9 cellular contexts compared by ENCODE assay signal in genomic region chr12:106118-106561, GRCh38. TPM values are rescaled to one million over a fixed set of nuclear protein-coding genes. Genes with fewer than 3 reads are reported as not detected.
DNase-seq lines count a peak whose midpoint lies in the region; ATAC-seq and TF ChIP-seq lines count a peak whose summit lies in the region.
"Had no signal": no experiment of that assay in that cellular context is flagged by ENCODE, and none has a peak within 500 bp of the region (broad histone marks: within the 10 kb centered on the region; RNA-seq: fewer than 3 reads in every experiment).

No MANE protein-coding gene starts in this region.

- no peaks in the 10 kb centered on the region for H3K9me2 ChIP-seq in OCI-LY7 (ENCODE audit: insufficient read depth, low read length)

- no peaks in the 10 kb centered on the region for H4K20me1 ChIP-seq in OCI-LY7 (ENCODE audit: insufficient read depth, low read length)

- H3K4me1 ChIP-seq in OCI-LY7 (ENCODE audit: insufficient read depth, low read length, poor library complexity, severe bottlenecking) = peaks cover 75% of the 10 kb centered on the region
- H3K4me1 ChIP-seq in ovary (ENCODE audit: insufficient read depth) = no peaks in the 10 kb centered on the region

- peak; percentile 67 for TF ChIP-seq CTCF in OCI-LY7 (conservative IDR thresholded peaks at IDR 0.05; ENCODE audit: low read length)
- TF ChIP-seq CTCF in ovary (IDR thresholded peaks at IDR 0.05) = no peak

- peak overlapping the region; percentile 9 for H3K4me3 ChIP-seq in OCI-LY7 (ENCODE audit: low read depth, low read length, poor library complexity, severe bottlenecking)
- no peak overlapping the region for H3K4me3 ChIP-seq in ovary
- H3K4me3 ChIP-seq: thoracic aorta had no signal

- intact Hi-C loops in left ventricle myocardium superior (cut with micrococcal nuclease) (no loop called here), Right ventricle myocardium inferior (cut with DNase I) (loop anchor here (5.0 kb wide), 1 partner anchor 81 kb away; no protein-coding TSS in a partner anchor), OCI-LY7 (cut with micrococcal nuclease; ENCODE audit: unreplicated experiment) (loop anchor here (1.0 kb wide), 1 partner anchor 47 kb away; no protein-coding TSS in a partner anchor), sciatic nerve (cut with DNase I) (no loop called here), ovary (cut with DNase I) (no loop called here)

- BruUV-seq in OCI-LY7 (replicated peaks; lab: Mats Ljungman, UMichigan) = no TSS peak

- peak overlapping the region; percentile 90 for H3K27ac ChIP-seq in OCI-LY7 (ENCODE audit: low read depth, low read length, poor library complexity, severe bottlenecking)
- no peak overlapping the region for H3K27ac ChIP-seq in ovary
- H3K27ac ChIP-seq: thoracic aorta had no signal

- peak overlapping the region; percentile 58 for H3K4me2 ChIP-seq in OCI-LY7 (ENCODE audit: low read length)

- no peaks in the 10 kb centered on the region for H3K9me3 ChIP-seq in OCI-LY7 (ENCODE audit: low read length)
- H3K9me3 ChIP-seq in ovary = no peaks in the 10 kb centered on the region
- H3K9me3 ChIP-seq: thoracic aorta had no signal

- POLR2A ChIA-PET in OCI-LY7 (lab: Charles Lee) = interaction anchor here (1.0 to 1.5 kb wide), 2 partner anchors 12 to 47 kb away, joined by 3 to 4 read pairs; no protein-coding TSS in a partner anchor

- H3K27me3 ChIP-seq in ovary = no peaks in the 10 kb centered on the region

- CTCF ChIA-PET in OCI-LY7 (lab: Charles Lee; ENCODE audit: unreplicated experiment) = interaction anchor here (0.5 to 0.9 kb wide), 2 partner anchors 12 to 47 kb away, joined by 3 read pairs; no protein-coding TSS in a partner anchor

- no peaks in the 10 kb centered on the region for H3K79me2 ChIP-seq in OCI-LY7 (ENCODE audit: insufficient read depth, low read depth, low read length)

- TF ChIP-seq POLR2A in ovary (IDR thresholded peaks at IDR 0.05) = no peak

- DNase-seq in left ventricle myocardium superior = peak; percentile 46
- no peak for DNase-seq in Right ventricle myocardium inferior (ENCODE audit: missing footprints)
- peak; percentile 94 for DNase-seq in OCI-LY7 (ENCODE audit: low spot score)
- peak; percentile 49 for DNase-seq in sciatic nerve (ENCODE audit: low spot score)
- DNase-seq in ovary = no peak
- DNase-seq in HK-2 (ENCODE audit: unreplicated experiment) = no peak

- H3K36me3 ChIP-seq in OCI-LY7 (ENCODE audit: insufficient read depth, low read length) (no peaks in the 10 kb centered on the region), ovary (no peaks in the 10 kb centered on the region)
- H3K36me3 ChIP-seq: thoracic aorta had no signal

- H2AFZ ChIP-seq in OCI-LY7 (ENCODE audit: low read length) = peak overlapping the region; percentile 75; the same call in 1 of the 2 replicates

- ATAC-seq in left ventricle myocardium superior = peak; percentile 48
- no peak for ATAC-seq in Right ventricle myocardium inferior
- ATAC-seq in HG03039 (IDR thresholded peaks at IDR 0.05; ENCODE audit: unreplicated experiment) = peak; percentile 82
- peak; percentile 47 for ATAC-seq in sciatic nerve
- no peak for ATAC-seq in GM18520 (IDR thresholded peaks at IDR 0.05; ENCODE audit: unreplicated experiment)

- 67 to 84% (median 77%) methylated on average over 5 of the region's 5 CpGs for WGBS in ovary, 3 donors

- TF ChIP-seq EP300 in ovary (IDR thresholded peaks at IDR 0.05) = no peak

RNA-seq across cellular contexts. Expression of gene IQSEC3, which starts 39.6 kb away (rescaled TPM):
- 1.3 TPM for total RNA-seq in left ventricle myocardium superior
- 2.3 TPM for total RNA-seq in Right ventricle myocardium inferior
- 0.05 TPM in 1 of 2 replicates, not detected in the other for total RNA-seq in OCI-LY7 (2014; rRNA removed; shearing (Covaris generic))
- total RNA-seq in OCI-LY7 (2022) = not detected in 2 replicates
- 6.8 TPM for total RNA-seq in sciatic nerve
- total RNA-seq in ovary = 1 to 10 TPM in 6 of 7 donors, under 1 TPM in 1; 0.91 to 10.0 (median 5.4) TPM
- polyA plus RNA-seq in ovary = 1 to 10 TPM in 1 of 2 donors, under 1 TPM in 1; 0.88 to 1.8 TPM

Comparison
In these comparisons a context has a peak if more than half of its experiments do, and no peak if none do; other contexts are left out.
1. ATAC-seq: peak in left ventricle myocardium superior (single experiment), HG03039 (single experiment) and sciatic nerve (single experiment); none in Right ventricle myocardium inferior (single experiment) and GM18520 (single experiment).
2. DNase-seq: peak in left ventricle myocardium superior (single experiment), OCI-LY7 (single experiment) and sciatic nerve (single experiment); none in Right ventricle myocardium inferior (single experiment), ovary (0 of 5) and HK-2 (single experiment).
3. intact Hi-C loops: an anchor here in Right ventricle myocardium inferior (5.0 kb wide) and OCI-LY7 (1.0 kb wide); none called in left ventricle myocardium superior, sciatic nerve and ovary.